In genomic region chr5:168413062-168413461, GRCh38 we compare ENCODE assay signal across 18 cellular contexts.
DNase-seq lines count a peak whose midpoint lies in the region; ATAC-seq, FAIRE-seq and TF ChIP-seq lines count a peak whose summit lies in the region.
"Had no signal": no experiment of that assay in that cellular context is flagged by ENCODE, and none has a peak within 500 bp of the region (broad histone marks: within the 10 kb centered on the region; RNA-seq: fewer than 3 reads in every experiment).

No MANE protein-coding gene starts in this region.

- no peak overlapping the region for H3K4me3 ChIP-seq in RWPE2 (ENCODE audit: severe bottlenecking)
- H3K4me3 ChIP-seq in keratinocyte (ENCODE audit: control insufficient read depth in 2 of 3, extremely low read depth in 1 of 3, insufficient read depth in 2 of 3, low read depth in 1 of 3, low read length in 3 of 3), result no peak overlapping the region
- H3K4me3 ChIP-seq in transverse colon, result no peak overlapping the region
- H3K4me3 ChIP-seq in foreskin fibroblast (ENCODE audit: low read depth in 1 of 2, low read length in 2 of 2), result no peak overlapping the region
- H3K4me3 ChIP-seq: MG63 had no signal

- no peak overlapping the region for H3K9ac ChIP-seq in keratinocyte (ENCODE audit: control insufficient read depth, extremely low read depth, insufficient read depth, low read length)

- H3K27me3 ChIP-seq in RWPE2 (ENCODE audit: insufficient read depth, poor library complexity, severe bottlenecking), result no peaks in the 10 kb centered on the region
- no peaks in the 10 kb centered on the region for H3K27me3 ChIP-seq in keratinocyte (ENCODE audit: control insufficient read depth, extremely low read depth, insufficient read depth, low read length)
- H3K27me3 ChIP-seq in transverse colon, result no peaks in the 10 kb centered on the region
- H3K27me3 ChIP-seq: MG63 had no signal

- TF ChIP-seq POLR2A in transverse colon (IDR thresholded peaks at IDR 0.05), result no peak

- no peaks in the 10 kb centered on the region for H4K20me1 ChIP-seq in keratinocyte (ENCODE audit: control insufficient read depth, extremely low read depth, insufficient read depth, low read length)

- no peak for TF ChIP-seq EP300 in transverse colon (IDR thresholded peaks at IDR 0.05; ENCODE audit: low read depth)

- no peaks in the 10 kb centered on the region for H3K9me1 ChIP-seq in keratinocyte (ENCODE audit: control insufficient read depth, extremely low read depth, insufficient read depth, low read length)

- dilution Hi-C loops in keratinocyte (cut with MboI; ENCODE audit: extremely low pct_ligation_motif_present, low sequenced_read_pairs), result no loop called here

- H3K4me1 ChIP-seq in RWPE2 (ENCODE audit: insufficient read depth, poor library complexity, severe bottlenecking), result peaks cover 29% of the 10 kb centered on the region
- peaks cover 36% of the 10 kb centered on the region for H3K4me1 ChIP-seq in keratinocyte (ENCODE audit: control insufficient read depth, extremely low read depth, insufficient read depth, low read length)
- no peaks in the 10 kb centered on the region for H3K4me1 ChIP-seq in transverse colon

- no peak for TF ChIP-seq CTCF in RWPE2 (IDR thresholded peaks at IDR 0.05; ENCODE audit: poor library complexity, severe bottlenecking)
- no peak for TF ChIP-seq CTCF in keratinocyte (optimal IDR thresholded peaks at IDR 0.05 in 1 of 3, IDR thresholded peaks at IDR 0.05 in 1 of 3, conservative IDR thresholded peaks at IDR 0.05 in 1 of 3; ENCODE audit: extremely low read depth in 1 of 3, insufficient read depth in 2 of 3, low read length in 3 of 3)
- no peak for TF ChIP-seq CTCF in transverse colon (IDR thresholded peaks at IDR 0.05)
- TF ChIP-seq CTCF in foreskin fibroblast (IDR thresholded peaks at IDR 0.05; ENCODE audit: low read depth, low read length), result no peak

- H3K79me2 ChIP-seq in keratinocyte (ENCODE audit: control insufficient read depth, insufficient read depth, low read length), result no peaks in the 10 kb centered on the region

- H3K9me3 ChIP-seq in RWPE2 (ENCODE audit: severe bottlenecking) (no peaks in the 10 kb centered on the region), keratinocyte (ENCODE audit: control insufficient read depth, low read depth, low read length) (no peaks in the 10 kb centered on the region), transverse colon (no peaks in the 10 kb centered on the region)
- H3K9me3 ChIP-seq: MG63 had no signal

- no peak overlapping the region for H2AFZ ChIP-seq in keratinocyte (ENCODE audit: control insufficient read depth, low read length)

- in situ Hi-C loops in transverse colon (cut with MboI; ENCODE audit: low pct_ligation_motif_present in 1 of 4, low pct_unique_long_range_greater_than_20kb in 1 of 4, low sequenced_read_pairs in 3 of 4), result no loop called here

- H3K27ac ChIP-seq in RWPE2 (ENCODE audit: poor library complexity, severe bottlenecking), result peak overlapping the region; percentile 87
- H3K27ac ChIP-seq in keratinocyte (ENCODE audit: control insufficient read depth, insufficient read depth, low read length), result no peak overlapping the region
- H3K27ac ChIP-seq in transverse colon, result no peak overlapping the region
- H3K27ac ChIP-seq: C4-2B had no signal

- ATAC-seq in RWPE2 (ENCODE audit: low read depth), result peak; percentile 90

- H3K36me3 ChIP-seq in RWPE2 (ENCODE audit: low read depth) (peaks cover 91% of the 10 kb centered on the region), keratinocyte (ENCODE audit: control insufficient read depth in 2 of 2, extremely low read depth in 1 of 2, insufficient read depth in 2 of 2, low read length in 2 of 2) (peaks cover 29 to 43% of the 10 kb centered on the region in 2 experiments), transverse colon (no peaks in the 10 kb centered on the region)

- 50 to 68% methylated on average over 2 to 3 of the region's 3 CpGs for WGBS in transverse colon (ENCODE audit: low coverage in 1 of 2), 2 donors

- FAIRE-seq in keratinocyte (lab: Jason Lieb, UNC), result peak; percentile 91
- FAIRE-seq: D721Med, GM12891, GM18507 had no signal

- intact Hi-C loops in transverse colon (cut with DNase I; ENCODE audit: low total_unique reads), result no loop called here

- H3K4me2 ChIP-seq in keratinocyte (ENCODE audit: control insufficient read depth, extremely low read depth, insufficient read depth, low read depth, low read length), result no peak overlapping the region

- DNase-seq in NCI-H2029 (lab: John Stamatoyannopoulos, UW) (peak; percentile 25), RWPE2 (ENCODE audit: low spot score) (peak; percentile 95), keratinocyte (ENCODE audit: low read depth, low spot score) (peak; percentile 57), transverse colon (peak; percentile 11), 8988T (no peak), foreskin fibroblast (no peak)
- DNase-seq in activated naive CD4-positive, alpha-beta T cell treated with Interleukin-2 at 50 U/mL for 16 hours, result no peak
- DNase-seq: AML-193, GOT3, IMR-90, MG63, NCI-H1048, NCI-H1436 treated with DMSO at 0.1 percent for 48 hours, NCI-H2081 had no signal

Comparison
In these comparisons a context has a peak if more than half of its experiments do, and no peak if none do; other contexts are left out.
1. DNase-seq: peak in NCI-H2029 (single experiment), RWPE2 (single experiment), keratinocyte (single experiment) and transverse colon (single experiment); none in 8988T (single experiment), foreskin fibroblast (0 of 2) and activated naive CD4-positive, alpha-beta T cell treated with Interleukin-2 at 50 U/mL for 16 hours (single experiment).